Comparison of ENCODE assay signal across 8 cellular contexts in genomic region chr12:82357845-82358199, GRCh38. TPM values are rescaled to one million over a fixed set of nuclear protein-coding genes. Genes with fewer than 3 reads are reported as not detected.
A peak's percentile ranks its signal among the peaks of the same experiment; 100 is the strongest.
DNase-seq lines count a peak whose midpoint lies in the region; ATAC-seq and TF ChIP-seq lines count a peak whose summit lies in the region.

No MANE protein-coding gene starts in this region.

- H3K9me3 ChIP-seq in esophagus muscularis mucosa, result no peaks in the 10 kb centered on the region
- H3K9me3 ChIP-seq in psoas muscle, result no peaks in the 10 kb centered on the region

- TF ChIP-seq EP300 in esophagus muscularis mucosa (IDR thresholded peaks at IDR 0.05), result no peak

- H3K4me1 ChIP-seq in esophagus muscularis mucosa, result peaks cover 36 to 52% (median 45%) of the 10 kb centered on the region in 4 donors
- H3K4me1 ChIP-seq in psoas muscle, result peaks cover 33% of the 10 kb centered on the region

- ATAC-seq in psoas muscle, result peak in 1 of 4 donors; percentile 0
- no peak for ATAC-seq in HG02588 (IDR thresholded peaks at IDR 0.05; ENCODE audit: unreplicated experiment)

- H3K4me3 ChIP-seq in GM08714 (ENCODE audit: low read length) (peak overlapping the region; percentile 100), esophagus muscularis mucosa (peak overlapping the region; percentile 86 to 98 (median 93)), psoas muscle (peak overlapping the region; percentile 92)

- WGBS in esophagus muscularis mucosa, result under 1% methylated on average over 10 of the region's 10 CpGs
- 0 to 1% (median 0%) methylated on average over 10 of the region's 10 CpGs for WGBS in psoas muscle, 3 donors

- DNase-seq in RWPE1 (ENCODE audit: low spot score), result no peak
- no peak for DNase-seq in esophagus muscularis mucosa (ENCODE audit: extremely low spot score)
- no peak for DNase-seq in psoas muscle
- DNase-seq in 8988T, result no peak
- no peak for DNase-seq in germinal center (ENCODE audit: low spot score)
- no peak for DNase-seq in putamen (ENCODE audit: low spot score)

- POLR2A ChIA-PET in RWPE1 (lab: Yijun Ruan, JAX; ENCODE audit: low non-redundant PET), result no interaction called here

- H3K27me3 ChIP-seq in esophagus muscularis mucosa (no peaks in the 10 kb centered on the region), psoas muscle (ENCODE audit: insufficient read depth in 3 of 3, low read length in 2 of 3) (no peaks in the 10 kb centered on the region)

- H3K27ac ChIP-seq in RWPE1, result peak overlapping the region; percentile 94
- peak overlapping the region; percentile 91 to 96 (median 95) for H3K27ac ChIP-seq in esophagus muscularis mucosa (replicated peaks in 1 of 4)
- peak overlapping the region; percentile 98 for H3K27ac ChIP-seq in psoas muscle

- CTCF ChIA-PET in RWPE1 (lab: Yijun Ruan, JAX), result interaction anchor here (0.7 to 1.1 kb wide), 3 partner anchors 9 to 714 kb away, joined by 4 read pairs; no protein-coding TSS in a partner anchor

- no peak for TF ChIP-seq CTCF in RWPE1 (conservative IDR thresholded peaks at IDR 0.05; ENCODE audit: low read depth)
- no peak for TF ChIP-seq CTCF in esophagus muscularis mucosa (IDR thresholded peaks at IDR 0.05)
- TF ChIP-seq CTCF in psoas muscle (IDR thresholded peaks at IDR 0.05), result no peak

- no peak for TF ChIP-seq POLR2A in esophagus muscularis mucosa (IDR thresholded peaks at IDR 0.05; ENCODE audit: low read depth)

- intact Hi-C loops in esophagus muscularis mucosa (cut with DNase I) (no loop called here), psoas muscle (cut with DNase I) (no loop called here)

- H3K36me3 ChIP-seq in esophagus muscularis mucosa (peaks cover 11 to 43% (median 28%) of the 10 kb centered on the region in 4 donors), psoas muscle (ENCODE audit: insufficient read depth in 1 of 2, low read depth in 1 of 2) (peaks cover 0 to 42% of the 10 kb centered on the region in 2 donors)

RNA-seq across cellular contexts. Expression of gene CCDC59, which starts 0.4 kb away (rescaled TPM):
- 10 to 100 TPM; 29.5 to 72.4 (median 46.9) TPM for total RNA-seq in esophagus muscularis mucosa
- 10 to 100 TPM; 33.6 to 43.0 (median 34.4) TPM for total RNA-seq in psoas muscle
- 10 to 100 TPM; 62.3 to 72.2 (median 71.0) TPM for polyA plus RNA-seq in psoas muscle

RNA-seq across cellular contexts. Expression of gene METTL25, which starts 0.5 kb away (rescaled TPM):
- total RNA-seq in esophagus muscularis mucosa (10 to 100 TPM; 15.2 to 29.9 (median 22.0) TPM), psoas muscle (10 to 100 TPM in 1 of 4 donors, 1 to 10 TPM in 3; 7.0 to 14.4 (median 8.9) TPM)
- 1 to 10 TPM; 2.2 to 3.5 (median 3.2) TPM for polyA plus RNA-seq in psoas muscle
